Comparison of ENCODE assay signal across 7 cellular contexts in the genomic region with DNA sequence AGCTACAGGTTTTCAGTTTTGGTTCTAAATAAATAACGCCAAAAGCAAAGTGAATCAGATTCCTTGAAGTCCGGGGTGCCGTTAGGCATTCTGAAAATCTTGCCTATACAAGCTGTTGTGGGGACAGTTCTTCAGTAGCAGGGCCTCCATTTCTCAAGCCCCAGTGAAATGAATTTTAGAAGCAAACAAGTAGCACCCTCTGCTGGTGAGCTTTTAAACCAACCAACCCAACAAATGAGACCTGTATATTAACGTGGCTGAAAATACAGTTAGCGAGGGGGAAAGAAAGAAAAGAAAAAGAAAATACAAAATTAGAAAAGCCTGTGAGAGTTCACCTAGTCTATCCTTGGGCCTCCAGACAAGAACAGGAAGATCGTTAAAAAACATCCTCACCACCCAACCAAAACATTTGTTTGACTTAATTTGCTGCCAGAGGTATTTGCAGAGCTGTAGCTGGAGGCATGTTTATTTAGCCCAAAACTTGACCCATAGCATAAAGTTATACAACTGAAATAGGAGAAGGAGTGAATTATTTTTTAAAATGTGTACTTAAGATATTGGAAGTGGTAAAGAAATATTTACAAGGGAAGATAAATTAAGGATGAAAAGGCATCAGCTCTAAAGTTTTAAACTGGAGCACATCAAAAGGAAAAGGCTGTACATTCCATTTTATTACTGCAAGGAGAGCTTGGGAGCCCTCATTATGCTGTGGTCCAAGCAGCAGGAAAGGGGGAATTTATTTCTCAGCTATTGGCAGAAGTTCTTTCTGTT.
DNase-seq lines count a peak whose midpoint lies in the region; ATAC-seq, FAIRE-seq and TF ChIP-seq lines count a peak whose summit lies in the region.

No MANE protein-coding gene starts in this region.

- H3K27ac ChIP-seq in WERI-Rb-1 (no peak overlapping the region), small intestine (ENCODE audit: low read depth in 1 of 2, low read length in 1 of 2) (no peak overlapping the region)

- in situ Hi-C loops in HAP-1 (cut with MboI; ENCODE audit: low sequenced_read_pairs): loop anchor here (5.0 to 25.0 kb wide), 2 partner anchors 149 to 334 kb away; no protein-coding TSS in a partner anchor

- peak; percentile 64 to 68 for ATAC-seq in left cardiac atrium
- no peak for ATAC-seq in activated CD4-positive, CD25-positive, alpha-beta regulatory T cell treated with anti-CD3 and anti-CD28 coated beads, Interleukin-2, amount 50 U/mL, for 24 hours

- 13 to 21% (median 20%) methylated on average over 6 of the region's 6 CpGs for WGBS in small intestine, 3 donors

- H3K27me3 ChIP-seq in HAP-1 (ENCODE audit: low read depth): no peaks in the 10 kb centered on the region
- H3K27me3 ChIP-seq in WERI-Rb-1 (ENCODE audit: insufficient read depth, low read depth, severe bottlenecking): no peaks in the 10 kb centered on the region
- H3K27me3 ChIP-seq in small intestine (ENCODE audit: control insufficient read depth in 2 of 2, insufficient read depth in 2 of 2, low read length in 2 of 2): no peaks in the 10 kb centered on the region

- no peaks in the 10 kb centered on the region for H3K4me1 ChIP-seq in HAP-1
- no peaks in the 10 kb centered on the region for H3K4me1 ChIP-seq in small intestine (ENCODE audit: control insufficient read depth in 2 of 2, insufficient read depth in 1 of 2, low read depth in 1 of 2, low read length in 1 of 2)

- FAIRE-seq in G401.6 (lab: Jason Lieb, UNC) (peak; percentile 60), small intestine (lab: Jason Lieb, UNC) (no peak)

- TF ChIP-seq CTCF in WERI-Rb-1 (IDR thresholded peaks at IDR 0.05; ENCODE audit: low read depth, low read length): peak; percentile 50

- DNase-seq in HAP-1 (ENCODE audit: low spot score in 2 of 2) (peak; percentile 64 to 67), NCI-H187 treated with DMSO at 0.1 percent for 48 hours (lab: John Stamatoyannopoulos, UW) (peak; percentile 60), WERI-Rb-1 (peak; percentile 38), left cardiac atrium (no peak), small intestine (peak; percentile 43)

- no peaks in the 10 kb centered on the region for H3K9me3 ChIP-seq in HAP-1
- H3K9me3 ChIP-seq in WERI-Rb-1 (ENCODE audit: severe bottlenecking): no peaks in the 10 kb centered on the region
- H3K9me3 ChIP-seq in small intestine (ENCODE audit: control insufficient read depth, low read depth): no peaks in the 10 kb centered on the region

- intact Hi-C loops in left cardiac atrium (cut with DNase I): loop anchor here (1.0 to 10.0 kb wide), 3 partner anchors 148 to 366 kb away; no protein-coding TSS in a partner anchor

- H3K36me3 ChIP-seq in HAP-1 (replicated peaks) (no peaks in the 10 kb centered on the region), WERI-Rb-1 (no peaks in the 10 kb centered on the region), small intestine (ENCODE audit: control insufficient read depth in 2 of 2, insufficient read depth in 2 of 2, low read length in 2 of 2) (no peaks in the 10 kb centered on the region)

- H3K4me3 ChIP-seq in HAP-1 (no peak overlapping the region), WERI-Rb-1 (ENCODE audit: low read depth, low read length) (no peak overlapping the region), small intestine (ENCODE audit: low read depth in 1 of 2, low read length in 2 of 2) (no peak overlapping the region)

Comparison
In these comparisons a context has a peak if more than half of its experiments do, and no peak if none do; other contexts are left out.
1. ATAC-seq: peak in left cardiac atrium (2 of 2); none in activated CD4-positive, CD25-positive, alpha-beta regulatory T cell treated with anti-CD3 and anti-CD28 coated beads, Interleukin-2, amount 50 U/mL, for 24 hours (0 of 2).